ENCODE assay signal across 8 cellular contexts in the genomic region with DNA sequence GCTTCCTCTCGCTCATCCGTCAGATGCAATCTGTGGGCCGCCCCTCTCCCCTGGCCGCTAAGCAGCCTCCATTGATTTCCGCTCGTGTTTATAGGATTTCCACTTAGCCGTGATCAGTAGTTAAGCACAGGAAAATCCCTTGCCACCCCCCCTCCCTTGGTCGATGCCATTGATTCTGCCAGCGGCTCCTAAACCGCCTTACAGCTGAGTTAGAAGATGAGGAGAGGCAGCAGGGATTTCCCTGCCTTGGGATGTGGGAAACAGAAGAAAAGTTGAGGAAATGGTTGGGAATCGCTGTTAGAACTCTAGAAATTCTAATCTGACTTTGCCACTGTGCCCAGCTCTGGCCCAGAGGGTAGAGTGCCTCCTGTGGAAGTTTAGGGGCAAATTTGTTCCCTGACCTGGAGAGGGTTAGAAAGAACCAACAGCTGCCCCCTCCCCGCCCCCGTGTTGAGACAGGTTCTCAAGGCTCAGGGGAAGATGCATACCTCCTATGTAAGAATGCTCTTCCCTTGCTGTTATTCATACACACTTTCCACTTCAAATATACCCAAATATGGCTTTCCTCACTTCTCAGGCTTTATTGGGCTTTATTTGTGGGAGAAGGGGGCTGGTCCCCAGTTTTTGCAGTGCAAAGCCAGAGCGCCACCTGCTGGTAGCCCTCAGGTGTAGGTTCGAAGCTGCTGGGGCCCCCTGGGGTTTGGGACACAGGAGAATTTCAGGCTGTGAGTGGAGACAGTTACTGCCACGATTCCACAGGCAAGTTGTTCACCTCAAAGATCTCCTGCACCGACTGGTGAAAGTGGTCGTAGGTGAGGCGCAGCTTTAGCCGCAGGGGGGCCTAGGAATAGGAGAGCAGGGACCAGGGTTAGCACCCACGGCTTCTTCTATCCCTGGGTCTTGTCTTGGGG. TPM values are rescaled to one million over a fixed set of nuclear protein-coding genes. Genes with fewer than 3 reads are reported as not detected.
DNase-seq lines count a peak whose midpoint lies in the region; ATAC-seq and TF ChIP-seq lines count a peak whose summit lies in the region.

No MANE protein-coding gene starts in this region.

- H4K20me1 ChIP-seq in KMS-11 (ENCODE audit: insufficient read depth): no peaks in the 10 kb centered on the region

- CTCF ChIA-PET in Calu3 (lab: Charles Lee): interaction anchor here (0.6 to 2.2 kb wide), 2 partner anchors 81 to 1086 kb away, joined by 3 to 22 read pairs; no protein-coding TSS in a partner anchor

- H3K27me3 Mint-ChIP-seq in Calu3 (ENCODE audit: unreplicated experiment): no peaks in the 10 kb centered on the region

- TF ChIP-seq POLR2A in body of pancreas (IDR thresholded peaks at IDR 0.05): no peak

- peak; percentile 71 for DNase-seq in Calu3
- DNase-seq in T-helper 9 cell: peak; percentile 72
- DNase-seq in body of pancreas: peak in 2 of 4 donors; percentile 58 to 60
- peak; percentile 61 for DNase-seq in left kidney (ENCODE audit: low read depth, low spot score)
- DNase-seq in stimulated activated CD8-positive, alpha-beta memory T cell treated with anti-CD3 and anti-CD28 coated beads, Interleukin-15, amount 100 ng/mL, for 48 hours (ENCODE audit: low read depth in 2 of 2): peak; percentile 45 to 52
- no peak for DNase-seq in SKM-1 (lab: John Stamatoyannopoulos, UW; ENCODE audit: unreplicated experiment)

- no peak overlapping the region for H3K4me2 ChIP-seq in KMS-11

- H3K79me2 ChIP-seq in KMS-11 (ENCODE audit: insufficient read depth, low read depth): no peaks in the 10 kb centered on the region; the same call in 1 of the 2 replicates

- peaks cover 64% of the 10 kb centered on the region for H3K36me3 Mint-ChIP-seq in Calu3 (ENCODE audit: insufficient read depth, unreplicated experiment)

- H3K4me1 ChIP-seq in KMS-11 (ENCODE audit: low read depth, poor library complexity, severe bottlenecking) (peaks cover 17% of the 10 kb centered on the region), body of pancreas (peaks cover 28% of the 10 kb centered on the region)

- WGBS in body of pancreas, 2 donors: 68% methylated on average over 21 of the region's 21 CpGs

- no peak overlapping the region for H3K4me3 Mint-ChIP-seq in Calu3 (ENCODE audit: low read depth, unreplicated experiment)

- no peak overlapping the region for H3K4me3 ChIP-seq in KMS-11 (IDR thresholded peaks at IDR 0.05; ENCODE audit: insufficient read depth, low read depth, low read length)
- no peak overlapping the region for H3K4me3 ChIP-seq in body of pancreas

- ATAC-seq in body of pancreas (no peak), esophagus mucosa (no peak)

- H3K36me3 ChIP-seq in KMS-11 (ENCODE audit: insufficient read depth) (no peaks in the 10 kb centered on the region), body of pancreas (replicated peaks in 1 of 2; ENCODE audit: insufficient read depth in 1 of 2, low read depth in 2 of 2) (peaks cover 0 to 13% of the 10 kb centered on the region in 2 donors)

- TF ChIP-seq CTCF in Calu3 (IDR thresholded peaks at IDR 0.05; ENCODE audit: unreplicated experiment): peak; percentile 87
- peak; percentile 85 for TF ChIP-seq CTCF in KMS-11 (conservative IDR thresholded peaks at IDR 0.05; ENCODE audit: low read depth, low read length)
- peak; percentile 49 to 86 (median 63) for TF ChIP-seq CTCF in body of pancreas (IDR thresholded peaks at IDR 0.05)

- BruUV-seq in Calu3 (replicated peaks; lab: Mats Ljungman, UMichigan): no TSS peak

- H3K4me1 Mint-ChIP-seq in Calu3 (ENCODE audit: low read depth, unreplicated experiment): peaks cover 23% of the 10 kb centered on the region

- H2AFZ ChIP-seq in KMS-11 (ENCODE audit: low read depth): no peak overlapping the region

- no peaks in the 10 kb centered on the region for H3K9me3 Mint-ChIP-seq in Calu3 (ENCODE audit: low read depth, unreplicated experiment)

- H3K27me3 ChIP-seq in KMS-11 (ENCODE audit: insufficient read depth, low read depth) (no peaks in the 10 kb centered on the region), body of pancreas (no peaks in the 10 kb centered on the region)

- intact Hi-C loops in Calu3 (cut with micrococcal nuclease; ENCODE audit: unreplicated experiment) (loop anchor here (10.0 kb wide), 1 partner anchor 234 kb away; the partner anchor contains the start of gene PABPN1), body of pancreas (cut with DNase I) (loop anchor here (5.0 kb wide), 1 partner anchor 87 kb away; no protein-coding TSS in a partner anchor)

- no peaks in the 10 kb centered on the region for H3K9me3 ChIP-seq in body of pancreas

- H3K27ac Mint-ChIP-seq in Calu3 (ENCODE audit: unreplicated experiment): no peak overlapping the region

- H3K9ac ChIP-seq in KMS-11: no peak overlapping the region

- H3K27ac ChIP-seq in KMS-11 (no peak overlapping the region), body of pancreas (no peak overlapping the region)

RNA-seq across cellular contexts. Expression of gene THTPA, which starts 3.2 kb away (rescaled TPM):
- total RNA-seq in Calu3 (2022) (15.4 and 18.3 TPM in 2 replicates), body of pancreas (10 to 100 TPM; 11.7 to 43.2 TPM), esophagus mucosa (7.6 TPM)

RNA-seq across cellular contexts. Expression of gene ZFHX2, which starts 7.7 kb away (rescaled TPM):
- 3.7 TPM in 2 replicates for total RNA-seq in Calu3 (2022)
- 1 to 10 TPM in 1 of 2 donors, under 1 TPM in 1; 0.33 to 1.6 TPM for total RNA-seq in body of pancreas
- 0.44 TPM for total RNA-seq in esophagus mucosa

RNA-seq across cellular contexts. Expression of gene AP1G2, which starts 8.3 kb away (rescaled TPM):
- total RNA-seq in Calu3 (2022): 152 and 173 TPM in 2 replicates
- total RNA-seq in body of pancreas: 100 to 1,000 TPM; 150 to 237 TPM
- 81.3 TPM for total RNA-seq in esophagus mucosa

RNA-seq across cellular contexts. Expression of gene JPH4, which starts 19.3 kb away (rescaled TPM):
- not detected in 2 replicates for total RNA-seq in Calu3 (2022)
- under 1 TPM; 0.52 to 0.99 TPM for total RNA-seq in body of pancreas
- 0.04 TPM for total RNA-seq in esophagus mucosa
